20 cellular contexts compared by ENCODE assay signal in genomic region chr11:33311680-33312079, GRCh38.
"Had no signal": no experiment of that assay in that cellular context is flagged by ENCODE, and none has a peak within 500 bp of the region (broad histone marks: within the 10 kb centered on the region; RNA-seq: fewer than 3 reads in every experiment).

No MANE protein-coding gene starts in this region.

- H3K36me3 ChIP-seq: heart right ventricle had no signal

- DNase-seq: cortex of kidney; dorsolateral prefrontal cortex; effector CD8-positive, alpha-beta T cell; foreskin melanocyte; heart right ventricle; hypothalamus; kidney glomerular epithelial cell; mammary epithelial cell; mucosa of descending colon; naive thymus-derived CD8-positive, alpha-beta T cell; psoas muscle; retina; stimulated activated CD4-positive, alpha-beta T cell treated with anti-CD3 and anti-CD28 coated beads, Interleukin-2, amount 100 ng/mL, for 24 hours; stimulated activated CD4-positive, alpha-beta T cell treated with anti-CD3 and anti-CD28 coated beads, Interleukin-4, amount 100 ng/mL, for 4 hours; stimulated activated naive CD4-positive, alpha-beta T cell treated with Interleukin-2 at 50 U/mL for 16 hours; trophoblast cell had no signal

- H3K27ac ChIP-seq: skin epidermis had no signal

- H3K27me3 Mint-ChIP-seq: naive thymus-derived CD8-positive, alpha-beta T cell had no signal

- H3K4me3 ChIP-seq: dorsolateral prefrontal cortex, heart right ventricle, mucosa of descending colon, psoas muscle, skin epidermis had no signal

- FAIRE-seq: islet of Langerhans had no signal

- H3K4me3 Mint-ChIP-seq: neural crest cell had no signal

- H3K27me3 ChIP-seq: dorsolateral prefrontal cortex, heart right ventricle had no signal

- H3K9me3 ChIP-seq: heart right ventricle, mucosa of descending colon, psoas muscle had no signal

- ATAC-seq: mucosa of descending colon; naive thymus-derived CD8-positive, alpha-beta T cell; psoas muscle; sciatic nerve had no signal

- H3K9me3 Mint-ChIP-seq: naive thymus-derived CD8-positive, alpha-beta T cell; neural crest cell had no signal
